23 cellular contexts compared by ENCODE assay signal in genomic region chr16:52488837-52489289, GRCh38. TPM values are rescaled to one million over a fixed set of nuclear protein-coding genes. Genes with fewer than 3 reads are reported as not detected.
DNase-seq lines count a peak whose midpoint lies in the region; ATAC-seq and TF ChIP-seq lines count a peak whose summit lies in the region.
"Had no signal": no experiment of that assay in that cellular context is flagged by ENCODE, and none has a peak within 500 bp of the region (broad histone marks: within the 10 kb centered on the region; RNA-seq: fewer than 3 reads in every experiment).

No MANE protein-coding gene starts in this region.

- peak overlapping the region; percentile 21 for H3K27ac ChIP-seq in colonic mucosa
- H3K27ac ChIP-seq in right lobe of liver, result peak overlapping the region; percentile 4 to 85 (median 9)
- peak overlapping the region; percentile 26 to 59 (median 49) for H3K27ac ChIP-seq in transverse colon
- H3K27ac ChIP-seq: Peyer's patch had no signal

- no peak for TF ChIP-seq EP300 in transverse colon (IDR thresholded peaks at IDR 0.05; ENCODE audit: low read depth)

- DNase-seq in NCI-H2107 treated with DMSO at 0.1 percent for 48 hours (lab: John Stamatoyannopoulos, UW; ENCODE audit: unreplicated experiment) (peak; percentile 10), NCI-H2107 (lab: John Stamatoyannopoulos, UW) (no peak), colonic mucosa (peak; percentile 57), right lobe of liver (peak; percentile 38 to 76 (median 59)), transverse colon (peak; percentile 30), NCI-H446 treated with DMSO at 0.1 percent for 48 hours (lab: John Stamatoyannopoulos, UW) (no peak), cerebellum (ENCODE audit: low spot score) (no peak), Ammon's horn (ENCODE audit: low spot score) (no peak)
- DNase-seq: 8988T; C1 segment of cervical spinal cord; Calu3; CD8-positive, alpha-beta T cell; DMS79; MV-4-11; NCI-H1105 treated with DMSO at 0.1 percent for 48 hours; NCI-H2081; NCI-H2227 treated with DMSO at 0.1 percent for 48 hours; NCI-H524 treated with DMSO at 0.1 percent for 48 hours; NCI-H82; Peyer's patch had no signal

- in situ Hi-C loops in transverse colon (cut with MboI; ENCODE audit: low pct_ligation_motif_present in 1 of 4, low pct_unique_long_range_greater_than_20kb in 1 of 4, low sequenced_read_pairs in 3 of 4), result no loop called here

- H3K9me3 ChIP-seq in colonic mucosa (no peaks in the 10 kb centered on the region), right lobe of liver (no peaks in the 10 kb centered on the region), transverse colon (no peaks in the 10 kb centered on the region)
- H3K9me3 ChIP-seq: Peyer's patch had no signal

- H3K4me1 ChIP-seq in colonic mucosa (peaks cover 5% of the 10 kb centered on the region), right lobe of liver (peaks cover 0 to 41% (median 14%) of the 10 kb centered on the region in 4 donors), transverse colon (peaks cover 0 to 33% (median 10%) of the 10 kb centered on the region in 4 donors)
- H3K4me1 ChIP-seq: Peyer's patch had no signal

- H3K36me3 ChIP-seq in colonic mucosa (no peaks in the 10 kb centered on the region), right lobe of liver (no peaks in the 10 kb centered on the region), transverse colon (no peaks in the 10 kb centered on the region)
- H3K36me3 ChIP-seq: Peyer's patch had no signal

- no peak for TF ChIP-seq POLR2A in right lobe of liver (IDR thresholded peaks at IDR 0.05)
- no peak for TF ChIP-seq POLR2A in transverse colon (IDR thresholded peaks at IDR 0.05)

- intact Hi-C loops in colonic mucosa (cut with DNase I), result no loop called here
- intact Hi-C loops in right lobe of liver (cut with DNase I), result no loop called here
- intact Hi-C loops in transverse colon (cut with DNase I; ENCODE audit: low total_unique reads), result no loop called here

- ATAC-seq in right lobe of liver, result peak; percentile 87 to 95 (median 92)
- ATAC-seq: CD8-positive, alpha-beta T cell; SK-N-SH treated with all-trans-retinoic acid at 6 μM for 48 hours had no signal

- no peak overlapping the region for H3K9ac ChIP-seq in colonic mucosa (ENCODE audit: low read depth in 2 of 2, low read length in 2 of 2)

- H3K27me3 ChIP-seq in colonic mucosa (no peaks in the 10 kb centered on the region), right lobe of liver (no peaks in the 10 kb centered on the region), transverse colon (no peaks in the 10 kb centered on the region)
- H3K27me3 ChIP-seq: Peyer's patch had no signal

- TF ChIP-seq CTCF in colonic mucosa (IDR thresholded peaks at IDR 0.05), result no peak
- no peak for TF ChIP-seq CTCF in right lobe of liver (IDR thresholded peaks at IDR 0.05)
- TF ChIP-seq CTCF in transverse colon (IDR thresholded peaks at IDR 0.05), result no peak

- no peak overlapping the region for H3K4me3 ChIP-seq in colonic mucosa
- no peak overlapping the region for H3K4me3 ChIP-seq in right lobe of liver
- H3K4me3 ChIP-seq in transverse colon, result no peak overlapping the region
- H3K4me3 ChIP-seq: Peyer's patch had no signal

RNA-seq across cellular contexts. Expression of gene TOX3, which starts 58.1 kb away (rescaled TPM):
- 10 to 100 TPM; 50.5 to 53.0 TPM for total RNA-seq in colonic mucosa
- total RNA-seq in right lobe of liver, result 1 to 10 TPM in 5 of 6 experiments, under 1 TPM in 1; 0.92 to 5.8 (median 3.6) TPM
- 10 to 100 TPM; 10.9 to 32.6 (median 28.0) TPM for total RNA-seq in transverse colon
- 15.7 TPM for total RNA-seq in cerebellum
- total RNA-seq: CD8-positive, alpha-beta T cell; M059J; OCI-LY7 had no signal

Comparison
In these comparisons a context has a peak if more than half of its experiments do, and no peak if none do; other contexts are left out.
1. DNase-seq: peak in NCI-H2107 treated with DMSO at 0.1 percent for 48 hours (single experiment), colonic mucosa (single experiment), right lobe of liver (3 of 3) and transverse colon (single experiment); none in NCI-H2107 (single experiment), NCI-H446 treated with DMSO at 0.1 percent for 48 hours (single experiment), cerebellum (single experiment) and Ammon's horn (single experiment).
2. Peak in every context shown above with its lines, with median percentiles within 50 percentile points of each other: H3K27ac ChIP-seq.